Comparison of ENCODE assay signal across 1 cellular context in genomic region chr1:20732588-20733360, GRCh38.
A peak's percentile ranks its signal among the peaks of the same experiment; 100 is the strongest.
TF ChIP-seq lines count a peak whose summit lies in the region.

SH2D5 (minus strand) TSS chr1:20732703; CDS start chr1:20728044, 4,659 bp downstream.

TF ChIP-seq in HepG2, 621 proteins besides CTCF, POLR2A, EP300 and RAD21 (continued from another document):
- TF ChIP-seq CEBPZ (IDR thresholded peaks at IDR 0.05; ENCODE audit: low read length) = no peak
- TF ChIP-seq GZF1 (CRISPR knock-in tag; IDR thresholded peaks at IDR 0.05) = peak; percentile 77; the same call in 1 of the 2 replicates
- no peak for TF ChIP-seq ZNF674 (CRISPR knock-in tag; IDR thresholded peaks at IDR 0.05; ENCODE audit: low read depth)
- peak; percentile 48; the same call in 1 of the 2 replicates for TF ChIP-seq ZNF777 (CRISPR knock-in tag; IDR thresholded peaks at IDR 0.05)
- 0 out of 2 replicates have a peak, but pooled peaks have one; percentile 15 for TF ChIP-seq HMG20B (CRISPR knock-in tag; conservative IDR thresholded peaks at IDR 0.05)
- TF ChIP-seq ZNF878 (CRISPR knock-in tag; IDR thresholded peaks at IDR 0.05) = no peak; the same call in 1 of the 2 replicates
- TF ChIP-seq ETV5 (CRISPR knock-in tag; IDR thresholded peaks at IDR 0.05; ENCODE audit: borderline replicate concordance) = peak; percentile 88
- TF ChIP-seq ZMYM3 (CRISPR knock-in tag; IDR thresholded peaks at IDR 0.05) = no peak; the same call in 1 of the 2 replicates
- TF ChIP-seq ZBED4 (CRISPR knock-in tag; IDR thresholded peaks at IDR 0.05; ENCODE audit: borderline replicate concordance) = no peak
- no peak for TF ChIP-seq BCL3 (CRISPR knock-in tag; IDR thresholded peaks at IDR 0.05)
- TF ChIP-seq ZNF205 (CRISPR knock-in tag; IDR thresholded peaks at IDR 0.05) = no peak
- TF ChIP-seq ZBTB14 (CRISPR knock-in tag; IDR thresholded peaks at IDR 0.05) = no peak
- TF ChIP-seq ZKSCAN5 (CRISPR knock-in tag; IDR thresholded peaks at IDR 0.05) = no peak
- no peak for TF ChIP-seq ZNF597 (CRISPR knock-in tag; IDR thresholded peaks at IDR 0.05)
- peak; percentile 98 for TF ChIP-seq TFE3 (CRISPR knock-in tag; IDR thresholded peaks at IDR 0.05)
- TF ChIP-seq NR2C2 (CRISPR knock-in tag; IDR thresholded peaks at IDR 0.05; ENCODE audit: borderline replicate concordance) = 0 out of 2 replicates have a peak, but pooled peaks have one; percentile 28
- TF ChIP-seq ZNF780A (CRISPR knock-in tag; IDR thresholded peaks at IDR 0.05) = no peak
- TF ChIP-seq MXD3 (CRISPR knock-in tag; IDR thresholded peaks at IDR 0.05) = no peak
- no peak for TF ChIP-seq ARNT (IDR thresholded peaks at IDR 0.05)
- TF ChIP-seq KLF12 (CRISPR knock-in tag; IDR thresholded peaks at IDR 0.05; ENCODE audit: borderline replicate concordance) = no peak
- no peak for TF ChIP-seq ZZZ3 (CRISPR knock-in tag; IDR thresholded peaks at IDR 0.05; ENCODE audit: borderline replicate concordance)
- no peak for TF ChIP-seq ZFP36L1 (CRISPR knock-in tag; IDR thresholded peaks at IDR 0.05)
- TF ChIP-seq ZNF343 (CRISPR knock-in tag; IDR thresholded peaks at IDR 0.05) = 0 out of 2 replicates have a peak, but pooled peaks have one; percentile 31
- TF ChIP-seq RORA (CRISPR knock-in tag; IDR thresholded peaks at IDR 0.05) = no peak
- no peak for TF ChIP-seq TAF15 (IDR thresholded peaks at IDR 0.05; ENCODE audit: low read depth, low read length, poor library complexity, severe bottlenecking)
- peak; percentile 21; the same call in 1 of the 2 replicates for TF ChIP-seq MYPOP (CRISPR knock-in tag; IDR thresholded peaks at IDR 0.05)
- TF ChIP-seq ZBTB42 (CRISPR knock-in tag; IDR thresholded peaks at IDR 0.05) = no peak; the same call in 1 of the 2 replicates
- peak; percentile 17; the same call in 1 of the 2 replicates for TF ChIP-seq ZNF703 (CRISPR knock-in tag; IDR thresholded peaks at IDR 0.05; ENCODE audit: borderline replicate concordance)
- TF ChIP-seq ZNF563 (CRISPR knock-in tag; IDR thresholded peaks at IDR 0.05) = no peak; the same call in 1 of the 2 replicates
- TF ChIP-seq RXRA (CRISPR knock-in tag; IDR thresholded peaks at IDR 0.05) = no peak; the same call in 1 of the 2 replicates
- no peak for TF ChIP-seq KMT2B (CRISPR knock-in tag; IDR thresholded peaks at IDR 0.05)
- TF ChIP-seq ZIK1 (CRISPR knock-in tag; IDR thresholded peaks at IDR 0.05; ENCODE audit: borderline replicate concordance, low read depth) = no peak
- peak; percentile 9; the same call in 1 of the 2 replicates for TF ChIP-seq RARA (CRISPR knock-in tag; IDR thresholded peaks at IDR 0.05)
- TF ChIP-seq ZNF713 (CRISPR knock-in tag; IDR thresholded peaks at IDR 0.05) = no peak
- TF ChIP-seq NR3C1 (CRISPR knock-in tag; IDR thresholded peaks at IDR 0.05) = no peak
- TF ChIP-seq GFI1 (CRISPR knock-in tag; IDR thresholded peaks at IDR 0.05; ENCODE audit: borderline replicate concordance) = no peak
- TF ChIP-seq CBX2 (IDR thresholded peaks at IDR 0.05; ENCODE audit: low read depth, low read length) = no peak
- no peak for TF ChIP-seq CBX2 (CRISPR knock-in tag; IDR thresholded peaks at IDR 0.05; ENCODE audit: low read depth)
- TF ChIP-seq ZEB1 (IDR thresholded peaks at IDR 0.05; ENCODE audit: insufficient replicate concordance, low read depth) = no peak
- TF ChIP-seq ATF7-NPFF (CRISPR knock-in tag; IDR thresholded peaks at IDR 0.05; ENCODE audit: low read depth) = no peak; the same call in 1 of the 2 replicates
- no peak for TF ChIP-seq NFYC (CRISPR knock-in tag; IDR thresholded peaks at IDR 0.05)
- TF ChIP-seq HDAC6 (IDR thresholded peaks at IDR 0.05; ENCODE audit: low read depth, low read length) = no peak
- 0 out of 2 replicates have a peak, but pooled peaks have one; percentile 36 for TF ChIP-seq ZNF605 (CRISPR knock-in tag; IDR thresholded peaks at IDR 0.05)
- 0 out of 2 replicates have a peak, but pooled peaks have one; percentile 69 for TF ChIP-seq ZC3H13 (CRISPR knock-in tag; IDR thresholded peaks at IDR 0.05)
- peak; percentile 55; the same call in 1 of the 2 replicates for TF ChIP-seq ZNF709 (CRISPR knock-in tag; IDR thresholded peaks at IDR 0.05)
- TF ChIP-seq NFRKB (IDR thresholded peaks at IDR 0.05) = no peak
- TF ChIP-seq ZNF207 (IDR thresholded peaks at IDR 0.05; ENCODE audit: borderline replicate concordance) = no peak
- TF ChIP-seq U2AF2 (IDR thresholded peaks at IDR 0.05; ENCODE audit: low read depth, low read length) = no peak
- TF ChIP-seq TFDP2 (CRISPR knock-in tag; IDR thresholded peaks at IDR 0.05) = peak; percentile 51
- TF ChIP-seq ZNF124 (CRISPR knock-in tag; IDR thresholded peaks at IDR 0.05) = peak; percentile 80; the same call in 1 of the 2 replicates
- 0 out of 2 replicates have a peak, but pooled peaks have one; percentile 8 for TF ChIP-seq ZNF629 (CRISPR knock-in tag; conservative IDR thresholded peaks at IDR 0.05)
- peak; percentile 54; the same call in 1 of the 2 replicates for TF ChIP-seq ZNF891 (CRISPR knock-in tag; IDR thresholded peaks at IDR 0.05)
- TF ChIP-seq ZFP36 (IDR thresholded peaks at IDR 0.05; ENCODE audit: borderline replicate concordance, low read depth, low read length, partially characterized antibody) = no peak
- TF ChIP-seq KDM1A (CRISPR knock-in tag; IDR thresholded peaks at IDR 0.05) = no peak
- no peak for TF ChIP-seq ZNF790 (CRISPR knock-in tag; IDR thresholded peaks at IDR 0.05; ENCODE audit: borderline replicate concordance)
- TF ChIP-seq SALL1 (CRISPR knock-in tag; IDR thresholded peaks at IDR 0.05) = peak; percentile 80
- TF ChIP-seq ZNF569 (CRISPR knock-in tag; IDR thresholded peaks at IDR 0.05; ENCODE audit: borderline replicate concordance) = no peak
- no peak; the same call in 1 of the 2 replicates for TF ChIP-seq ZNF160 (CRISPR knock-in tag; IDR thresholded peaks at IDR 0.05)
- no peak for TF ChIP-seq ZNF251 (CRISPR knock-in tag; IDR thresholded peaks at IDR 0.05)
- TF ChIP-seq ZNF232 (CRISPR knock-in tag; IDR thresholded peaks at IDR 0.05; ENCODE audit: borderline replicate concordance) = peak; percentile 87; the same call in 1 of the 2 replicates
- TF ChIP-seq CBX5 (CRISPR knock-in tag; IDR thresholded peaks at IDR 0.05; ENCODE audit: borderline replicate concordance) = 0 out of 2 replicates have a peak, but pooled peaks have one; percentile 1
TF ChIP-seq in HepG2: peak in this region for 168.
